2 cellular contexts compared by ENCODE assay signal in genomic region chr2:61898810-61899209, GRCh38.
A peak's percentile ranks its signal among the peaks of the same experiment; 100 is the strongest.
TF ChIP-seq lines count a peak whose summit lies in the region.

No MANE protein-coding gene starts in this region.

TF ChIP-seq in Ishikawa, 13 proteins besides CTCF, POLR2A, EP300 and RAD21:
- TF ChIP-seq FOXM1 (IDR thresholded peaks at IDR 0.05; ENCODE audit: borderline replicate concordance, low read depth) (no peak), CREB1 (IDR thresholded peaks at IDR 0.05; ENCODE audit: low read depth) (no peak), NFIC (IDR thresholded peaks at IDR 0.05) (no peak), EGR1 (IDR thresholded peaks at IDR 0.05) (no peak), TAF1 (IDR thresholded peaks at IDR 0.05; ENCODE audit: low read depth) (no peak), REST (IDR thresholded peaks at IDR 0.05; ENCODE audit: low read depth) (no peak), MAX (IDR thresholded peaks at IDR 0.05) (no peak), ZBTB7A (IDR thresholded peaks at IDR 0.05; ENCODE audit: low read depth) (no peak)

TF ChIP-seq in GM12878, 131 proteins besides CTCF, POLR2A, EP300 and RAD21:
- TF ChIP-seq SMC3 (IDR thresholded peaks at IDR 0.05; ENCODE audit: borderline replicate concordance, low read length) (peak; percentile 49; the same call in 1 of the 2 replicates), STAT3 (IDR thresholded peaks at IDR 0.05; ENCODE audit: low read depth, low read length) (no peak), CHD1 (IDR thresholded peaks at IDR 0.05; ENCODE audit: low read depth, low read length) (no peak), TCF12 (IDR thresholded peaks at IDR 0.05; ENCODE audit: low read depth, low read length) (no peak), BCLAF1 (IDR thresholded peaks at IDR 0.05) (no peak), BHLHE40 (IDR thresholded peaks at IDR 0.05; ENCODE audit: borderline replicate concordance in 1 of 2, low read depth in 2 of 2, low read length in 1 of 2) (peak in 1 of 2 experiments; percentile 28; a peak in 1 of 4 replicates)
TF ChIP-seq in GM12878: peak in this region for 2.
